In genomic region chr17:48909796-48910195, GRCh38 we compare ENCODE assay signal across 9 cellular contexts. TPM values are rescaled to one million over a fixed set of nuclear protein-coding genes. Genes with fewer than 3 reads are reported as not detected.
DNase-seq lines count a peak whose midpoint lies in the region; ATAC-seq lines count a peak whose summit lies in the region.
"Had no signal": no experiment of that assay in that cellular context is flagged by ENCODE, and none has a peak within 500 bp of the region (broad histone marks: within the 10 kb centered on the region; RNA-seq: fewer than 3 reads in every experiment).

No MANE protein-coding gene starts in this region.

- H3K9me3 ChIP-seq in iPS-18c (ENCODE audit: control insufficient read depth, insufficient read depth, low read length) (no peaks in the 10 kb centered on the region), subcutaneous abdominal adipose tissue (ENCODE audit: control insufficient read depth in 5 of 5, low read length in 5 of 5) (no peaks in the 10 kb centered on the region)

- peak overlapping the region in 3 of 5 donors; percentile 67 to 77 (median 70) for H3K9ac ChIP-seq in subcutaneous abdominal adipose tissue (ENCODE audit: low read length in 5 of 5)

- H3K4me1 Mint-ChIP-seq in activated T-cell treated with anti-CD3 and anti-CD28 coated beads, Interleukin-2, amount 50 U/mL, for 24 hours (ENCODE audit: low read depth): peaks cover 65% of the 10 kb centered on the region
- H3K4me1 Mint-ChIP-seq in activated naive CD8-positive, alpha-beta T cell treated with anti-CD3 and anti-CD28 coated beads, Interleukin-2, amount 10 ng/mL, durations not matched to agents 7 days and 5 days: peaks cover 50% of the 10 kb centered on the region

- H3K4me1 ChIP-seq in subcutaneous abdominal adipose tissue (ENCODE audit: control insufficient read depth in 5 of 5, insufficient read depth in 5 of 5, low read length in 5 of 5): peaks cover 3 to 32% (median 26%) of the 10 kb centered on the region in 5 donors

- no peaks in the 10 kb centered on the region for H3K27me3 Mint-ChIP-seq in activated T-cell treated with anti-CD3 and anti-CD28 coated beads, Interleukin-2, amount 50 U/mL, for 24 hours
- H3K27me3 Mint-ChIP-seq in activated naive CD8-positive, alpha-beta T cell treated with anti-CD3 and anti-CD28 coated beads, Interleukin-2, amount 10 ng/mL, durations not matched to agents 7 days and 5 days: no peaks in the 10 kb centered on the region

- peak overlapping the region; percentile 95 for H3K27ac Mint-ChIP-seq in activated T-cell treated with anti-CD3 and anti-CD28 coated beads, Interleukin-2, amount 50 U/mL, for 24 hours
- H3K27ac Mint-ChIP-seq in activated naive CD8-positive, alpha-beta T cell treated with anti-CD3 and anti-CD28 coated beads, Interleukin-2, amount 10 ng/mL, durations not matched to agents 7 days and 5 days: peak overlapping the region; percentile 39

- ATAC-seq in activated naive CD8-positive, alpha-beta T cell treated with anti-CD3 and anti-CD28 coated beads, Interleukin-2, amount 10 ng/mL, durations not matched to agents 7 days and 5 days (ENCODE audit: low read depth): no peak
- no peak for ATAC-seq in GM18517 (IDR thresholded peaks at IDR 0.05; ENCODE audit: unreplicated experiment)

- DNase-seq in activated T-cell treated with anti-CD3 and anti-CD28 coated beads, Interleukin-2, amount 50 U/mL, for 24 hours: no peak
- no peak for DNase-seq in activated T-cell treated with anti-CD3 and anti-CD28 coated beads, Interleukin-2, amount 50 U/mL, for 1 hour
- DNase-seq in activated naive CD8-positive, alpha-beta T cell treated with anti-CD3 and anti-CD28 coated beads, Interleukin-2, amount 10 ng/mL, durations not matched to agents 7 days and 5 days: no peak
- DNase-seq in RPMI8226 (no peak), T1000 (lab: John Stamatoyannopoulos, UW) (no peak)
- DNase-seq: stimulated activated CD4-positive, alpha-beta T cell treated with anti-CD3 and anti-CD28 coated beads, Interleukin-4, amount 100 ng/mL, for 4 hours had no signal

- H3K4me3 ChIP-seq in iPS-18c (ENCODE audit: insufficient read depth, low read depth, low read length) (peak overlapping the region; percentile 54; the same call in 1 of the 2 replicates), subcutaneous abdominal adipose tissue (ENCODE audit: low read depth in 1 of 5, low read length in 5 of 5) (peak overlapping the region in 4 of 5 donors; percentile 75 to 92 (median 83))

- no peaks in the 10 kb centered on the region for H3K27me3 ChIP-seq in subcutaneous abdominal adipose tissue (ENCODE audit: control insufficient read depth in 5 of 5, insufficient read depth in 4 of 5, low read length in 5 of 5)

- POLR2A ChIA-PET in activated naive CD8-positive, alpha-beta T cell treated with anti-CD3 and anti-CD28 coated beads, Interleukin-2, amount 10 ng/mL, durations not matched to agents 7 days and 5 days (lab: Charles Lee): interaction anchor here (0.7 to 4.9 kb wide), 4 partner anchors 10 to 283 kb away, joined by 3 to 65 read pairs (median 6); partner anchors contain the start of gene ATP5MC1

- peaks cover 11 to 34% (median 23%) of the 10 kb centered on the region in 5 donors for H3K36me3 ChIP-seq in subcutaneous abdominal adipose tissue (ENCODE audit: control insufficient read depth in 5 of 5, insufficient read depth in 5 of 5, low read length in 5 of 5)

- peak overlapping the region; percentile 75 for H3K27ac ChIP-seq in subcutaneous abdominal adipose tissue (ENCODE audit: low read depth, low read length)

- H3K9me3 Mint-ChIP-seq in activated T-cell treated with anti-CD3 and anti-CD28 coated beads, Interleukin-2, amount 50 U/mL, for 24 hours: no peaks in the 10 kb centered on the region
- no peaks in the 10 kb centered on the region for H3K9me3 Mint-ChIP-seq in activated naive CD8-positive, alpha-beta T cell treated with anti-CD3 and anti-CD28 coated beads, Interleukin-2, amount 10 ng/mL, durations not matched to agents 7 days and 5 days

- H3K36me3 Mint-ChIP-seq in activated T-cell treated with anti-CD3 and anti-CD28 coated beads, Interleukin-2, amount 50 U/mL, for 24 hours (ENCODE audit: low read depth): peaks cover 63% of the 10 kb centered on the region
- peaks cover 34% of the 10 kb centered on the region for H3K36me3 Mint-ChIP-seq in activated naive CD8-positive, alpha-beta T cell treated with anti-CD3 and anti-CD28 coated beads, Interleukin-2, amount 10 ng/mL, durations not matched to agents 7 days and 5 days

- H3K4me3 Mint-ChIP-seq in activated T-cell treated with anti-CD3 and anti-CD28 coated beads, Interleukin-2, amount 50 U/mL, for 24 hours: peak overlapping the region; percentile 91
- H3K4me3 Mint-ChIP-seq in activated naive CD8-positive, alpha-beta T cell treated with anti-CD3 and anti-CD28 coated beads, Interleukin-2, amount 10 ng/mL, durations not matched to agents 7 days and 5 days: peak overlapping the region; percentile 92

RNA-seq across cellular contexts. Expression of gene UBE2Z, which starts 1.6 kb away (rescaled TPM):
- 10 to 100 TPM; 71.6 to 74.7 TPM for total RNA-seq in activated naive CD8-positive, alpha-beta T cell treated with anti-CD3 and anti-CD28 coated beads, Interleukin-2, amount 10 ng/mL, durations not matched to agents 7 days and 5 days

RNA-seq across cellular contexts. Expression of gene ATP5MC1, which starts 17.2 kb away (rescaled TPM):
- 10 to 100 TPM; 53.4 to 61.9 TPM for total RNA-seq in activated naive CD8-positive, alpha-beta T cell treated with anti-CD3 and anti-CD28 coated beads, Interleukin-2, amount 10 ng/mL, durations not matched to agents 7 days and 5 days

RNA-seq across cellular contexts. Expression of gene SNF8, which starts 34.8 kb away (rescaled TPM):
- total RNA-seq in activated naive CD8-positive, alpha-beta T cell treated with anti-CD3 and anti-CD28 coated beads, Interleukin-2, amount 10 ng/mL, durations not matched to agents 7 days and 5 days: 10 to 100 TPM; 82.6 to 96.2 TPM

RNA-seq across cellular contexts. Expression of gene GIP, which starts 58.6 kb away (rescaled TPM):
- not detected for total RNA-seq in activated naive CD8-positive, alpha-beta T cell treated with anti-CD3 and anti-CD28 coated beads, Interleukin-2, amount 10 ng/mL, durations not matched to agents 7 days and 5 days
